23 cellular contexts compared by ENCODE assay signal in genomic region chr1:205276334-205277065, GRCh38. TPM values are rescaled to one million over a fixed set of nuclear protein-coding genes. Genes with fewer than 3 reads are reported as not detected.
DNase-seq lines count a peak whose midpoint lies in the region; ATAC-seq, FAIRE-seq and TF ChIP-seq lines count a peak whose summit lies in the region.
"Had no signal": no experiment of that assay in that cellular context is flagged by ENCODE, and none has a peak within 500 bp of the region (broad histone marks: within the 10 kb centered on the region; RNA-seq: fewer than 3 reads in every experiment).

No MANE protein-coding gene starts in this region.

- no peak for DNase-seq in A549 (ENCODE audit: low read depth in 1 of 2, low spot score in 1 of 2)
- DNase-seq in Panc1 (ENCODE audit: low read depth, low spot score) = no peak
- peak in 7 of 10 donors; percentile 36 to 70 (median 57) for DNase-seq in dorsolateral prefrontal cortex
- no peak for DNase-seq in naive B cell
- no peak for DNase-seq in cerebellar nuclear complex (lab: John Stamatoyannopoulos, UW)
- DNase-seq in stimulated activated CD4-positive, alpha-beta T cell treated with anti-CD3 and anti-CD28 coated beads, Interleukin-4, amount 100 ng/mL, for 1 hour = no peak
- no peak for DNase-seq in stimulated activated CD4-positive, alpha-beta T cell treated with anti-CD3 and anti-CD28 coated beads, Interleukin-4, amount 100 ng/mL, for 4 hours
- no peak for DNase-seq in HepG2 (ENCODE audit: low spot score)
- DNase-seq: activated CD4-positive, alpha-beta T cell treated with anti-CD3 and anti-CD28 coated beads for 4 hours; activated CD8-positive, alpha-beta memory T cell treated with anti-CD3 and anti-CD28 coated beads, Interleukin-2, amount 50 U/mL, for 4 hours; activated naive CD4-positive, alpha-beta T cell treated with Interleukin-2 at 50 U/mL for 16 hours; COR-L47; heart right ventricle; islet precursor cell; MM.1S; NCI-H1930; NCI-H510A; OCI-M1; SK-N-SH had no signal

- in situ Hi-C loops in Panc1 (cut with HindIII; ENCODE audit: low pct_unique_long_range_greater_than_20kb, low sequenced_read_pairs) = no loop called here
- in situ Hi-C loops in HepG2 (cut with HindIII; ENCODE audit: extremely low pct_ligation_motif_present, low pct_unique_long_range_greater_than_20kb) = no loop called here

- WGBS in A549 (ENCODE audit: missing lambda C conversion rate) = 88% methylated on average over 13 of the region's 13 CpGs
- 57% methylated on average over 7 of the region's 13 CpGs for WGBS in HepG2 (ENCODE audit: low lambda C conversion rate)

- TF ChIP-seq RAD21 in A549 (conservative IDR thresholded peaks at IDR 0.05 in 1 of 2, IDR thresholded peaks at IDR 0.05 in 1 of 2) (no peak), HepG2 (CRISPR knock-in tag; IDR thresholded peaks at IDR 0.05) (no peak)

- H3K27me3 Mint-ChIP-seq in naive B cell = no peaks in the 10 kb centered on the region

- H3K79me2 ChIP-seq in HepG2 (ENCODE audit: insufficient read depth, low read length) = no peaks in the 10 kb centered on the region

- POLR2A ChIA-PET in A549 (lab: Yijun Ruan, JAX) (interaction anchor here (1.2 to 4.4 kb wide), 3 partner anchors 25 to 45 kb away, joined by 3 to 19 read pairs (median 7); partner anchors contain the start of gene NUAK2), Panc1 (lab: Charles Lee) (no interaction called here), HepG2 (lab: Yijun Ruan, JAX) (interaction anchor here (1.1 to 3.3 kb wide), 3 partner anchors 8 to 44 kb away, joined by 3 to 32 read pairs (median 3); no protein-coding TSS in a partner anchor)

- H3K36me3 ChIP-seq in Panc1 (ENCODE audit: control insufficient read depth, insufficient read depth, low read length) (no peaks in the 10 kb centered on the region), HepG2 (replicated peaks in 1 of 2; ENCODE audit: control insufficient read depth in 1 of 2, insufficient read depth in 2 of 2, low read length in 2 of 2) (no peaks in the 10 kb centered on the region)
- H3K36me3 ChIP-seq: neutrophil had no signal

- TF ChIP-seq CTCF in A549 (IDR thresholded peaks at IDR 0.05) (no peak), Panc1 (IDR thresholded peaks at IDR 0.05) (no peak), dorsolateral prefrontal cortex (IDR thresholded peaks at IDR 0.05 in 54 of 56, conservative IDR thresholded peaks at IDR 0.05 in 2 of 56; ENCODE audit: low read depth in 1 of 56, partially characterized antibody in 56 of 56) (peak in 1 of 56 donors; percentile 10), HepG2 (CRISPR knock-in tag; IDR thresholded peaks at IDR 0.05) (no peak)

- H3K4me1 Mint-ChIP-seq in naive B cell = peaks cover 49 to 86% (median 71%) of the 10 kb centered on the region in 3 donors

- no peak for FAIRE-seq in A549 (lab: Jason Lieb, UNC)
- no peak for FAIRE-seq in HepG2 (lab: Jason Lieb, UNC)

- intact Hi-C loops in Panc1 (cut with micrococcal nuclease; ENCODE audit: unreplicated experiment) = no loop called here
- intact Hi-C loops in dorsolateral prefrontal cortex (cut with DNase I) = loop anchor here (5.0 to 10.0 kb wide), 2 partner anchors 211 to 248 kb away; no protein-coding TSS in a partner anchor
- intact Hi-C loops in HepG2 (cut with micrococcal nuclease; ENCODE audit: unreplicated experiment) = no loop called here

- no peaks in the 10 kb centered on the region for H4K20me1 ChIP-seq in HepG2 (ENCODE audit: insufficient read depth, low read length)

- H3K27me3 ChIP-seq in Panc1 (ENCODE audit: control insufficient read depth, insufficient read depth, low read length) (no peaks in the 10 kb centered on the region), dorsolateral prefrontal cortex (no peaks in the 10 kb centered on the region), HepG2 (ENCODE audit: control insufficient read depth in 1 of 2, insufficient read depth in 2 of 2, low read length in 2 of 2) (peaks cover 0 to 23% of the 10 kb centered on the region in 2 experiments; a peak in 2 of 5 replicates)
- H3K27me3 ChIP-seq: heart right ventricle, neutrophil had no signal

- H3K36me3 Mint-ChIP-seq in naive B cell = no peaks in the 10 kb centered on the region
- H3K36me3 Mint-ChIP-seq: mesothelial cell of epicardium had no signal

- no TSS peak for BruUV-seq in Panc1 (replicated peaks; lab: Mats Ljungman, UMichigan)
- no TSS peak for BruUV-seq in HepG2 (replicated peaks; lab: Mats Ljungman, UMichigan)

- H3K9me3 ChIP-seq in A549 (no peaks in the 10 kb centered on the region), Panc1 (ENCODE audit: control insufficient read depth, insufficient read depth, low read depth, low read length) (no peaks in the 10 kb centered on the region), HepG2 (ENCODE audit: low read length) (no peaks in the 10 kb centered on the region)
- H3K9me3 ChIP-seq: heart right ventricle, neutrophil, SK-N-SH had no signal

- TF ChIP-seq POLR2A in A549 (IDR thresholded peaks at IDR 0.05; ENCODE audit: low read length) = no peak
- no peak for TF ChIP-seq POLR2A in HepG2 (IDR thresholded peaks at IDR 0.05; ENCODE audit: insufficient read depth in 1 of 2, low read depth in 2 of 2, low read length in 2 of 2)

- H3K27ac ChIP-seq in A549 = peak overlapping the region; percentile 83 to 93
- H3K27ac ChIP-seq in Panc1 (ENCODE audit: low read length) = peak overlapping the region; percentile 40
- peak overlapping the region in 56 of 59 donors; percentile 4 to 100 (median 76) for H3K27ac ChIP-seq in dorsolateral prefrontal cortex
- H3K27ac ChIP-seq in HepG2 (ENCODE audit: extremely low read length, insufficient read depth, low read length) = no peak overlapping the region
- H3K27ac ChIP-seq: heart right ventricle, neutrophil had no signal

- H3K4me2 ChIP-seq in A549 (peak overlapping the region; percentile 17; the same call in 1 of the 3 replicates), HepG2 (ENCODE audit: low read depth, low read length) (no peak overlapping the region)
- H3K4me2 ChIP-seq: SK-N-SH had no signal

- peaks cover 0 to 4% (median 0%) of the 10 kb centered on the region in 7 donors for H3K9me3 Mint-ChIP-seq in naive B cell
- H3K9me3 Mint-ChIP-seq: dendritic cell treated with granulocyte-macrophage colony-stimulating factor and Interleukin-4, amounts not matched to agents 40 ng/mL and 50 ng/mL, for 4 days; mesothelial cell of epicardium had no signal

- H3K4me3 ChIP-seq in A549 = no peak overlapping the region
- H3K4me3 ChIP-seq in Panc1 (ENCODE audit: low read depth in 2 of 2, low read length in 2 of 2) = no peak overlapping the region
- H3K4me3 ChIP-seq in dorsolateral prefrontal cortex = no peak overlapping the region
- H3K4me3 ChIP-seq in HepG2 (replicated peaks in 1 of 3; ENCODE audit: insufficient read depth in 1 of 3, low read depth in 2 of 3, low read length in 3 of 3) = no peak overlapping the region
- H3K4me3 ChIP-seq: heart right ventricle had no signal

- peak overlapping the region in 6 of 8 donors; percentile 25 to 86 (median 54) for H3K4me3 Mint-ChIP-seq in naive B cell
- H3K4me3 Mint-ChIP-seq: dendritic cell treated with granulocyte-macrophage colony-stimulating factor and Interleukin-4, amounts not matched to agents 40 ng/mL and 50 ng/mL, for 4 days; mesothelial cell of epicardium had no signal

- TF ChIP-seq EP300 in A549 (IDR thresholded peaks at IDR 0.05) = no peak
- TF ChIP-seq EP300 in HepG2 (IDR thresholded peaks at IDR 0.05; ENCODE audit: low read depth in 2 of 2, low read length in 2 of 2) = no peak
- TF ChIP-seq EP300 in HepG2 (CRISPR knock-in tag; IDR thresholded peaks at IDR 0.05; ENCODE audit: borderline replicate concordance) = no peak

- no peak overlapping the region for H3K9ac ChIP-seq in HepG2 (ENCODE audit: insufficient read depth, low read depth, low read length)
- H3K9ac ChIP-seq: SK-N-SH had no signal

- no peak overlapping the region for H2AFZ ChIP-seq in HepG2 (ENCODE audit: low read length)

- peak overlapping the region; percentile 39 to 97 (median 82) for H3K27ac Mint-ChIP-seq in naive B cell
- H3K27ac Mint-ChIP-seq: dendritic cell treated with granulocyte-macrophage colony-stimulating factor and Interleukin-4, amounts not matched to agents 40 ng/mL and 50 ng/mL, for 4 days; mesothelial cell of epicardium had no signal

- ATAC-seq in A549 (no peak), Panc1 (no peak), naive B cell (ENCODE audit: low read depth in 2 of 2) (no peak), HepG2 (no peak)
- ATAC-seq: heart right ventricle, sciatic nerve had no signal

- H3K4me1 ChIP-seq in A549 (peaks cover 60% of the 10 kb centered on the region), Panc1 (ENCODE audit: control insufficient read depth, insufficient read depth, low read length) (peaks cover 21% of the 10 kb centered on the region), HepG2 (ENCODE audit: insufficient read depth, low read length) (peaks cover 21% of the 10 kb centered on the region)

- CTCF ChIA-PET in A549 (lab: Yijun Ruan, JAX) (interaction anchor here (1.3 to 89.2 kb wide), 8 partner anchors 10 to 252 kb away, joined by 3 to 3627 read pairs (median 6); partner anchors contain the start of genes KLHDC8A, NUAK2 and TMCC2), Panc1 (lab: Charles Lee) (interaction anchor here (0.5 to 1.7 kb wide), 2 partner anchors 19 to 48 kb away, joined by 3 to 7 read pairs; no protein-coding TSS in a partner anchor), HepG2 (lab: Yijun Ruan, JAX; ENCODE audit: low intra/inter-chr PET ratio, low total read pairs) (no interaction called here)

RNA-seq across cellular contexts. Expression of gene NUAK2, which starts 45.0 kb away (rescaled TPM):
- polyA plus RNA-seq in A549 (2011; rRNA removed) (22.6 and 29.7 TPM in 2 replicates), A549 (2017; fragmentation: RNase III; extraction: RNeasy Plus Mini Kit Qiagen cat#74134 plus additional on column Dnase treatment) (37.8 to 40.9 TPM (median 38.8 TPM) in 3 replicates), naive B cell (ENCODE audit: low read depth in 6 of 6) (100 to 1,000 TPM; 103 to 166 (median 113) TPM), HepG2 (2011; rRNA removed) (0.68 and 0.75 TPM in 2 replicates)
- polyA plus RNA-seq in A549 (2012; cell fraction: cytosol; rRNA removed) = 31.1 and 44.6 TPM in 2 replicates
- 58.5 and 70.7 TPM in 2 replicates for polyA plus RNA-seq in A549 (2012; cell fraction: nucleus; rRNA removed)
- 34.3 and 54.4 TPM in 2 replicates for polyA minus RNA-seq in A549 (2011; rRNA and poly(A)+ RNA removed)
- total RNA-seq in Panc1 (2021; ENCODE audit: unreplicated experiment) (17.4 TPM), dorsolateral prefrontal cortex (1 to 10 TPM in 102 of 120 experiments, under 1 TPM in 18; 0.55 to 5.2 (median 1.7) TPM), HepG2 (2016; rRNA removed; fragmentation: Illumina TruSeq; extraction: Trizol) (1.1 and 1.2 TPM in 2 replicates)
- 8.8 TPM for polyA plus RNA-seq in Panc1 (2012; ENCODE audit: insufficient read length)
- 0.10 and 0.18 TPM in 2 replicates for total RNA-seq in HepG2 (2016; cell fraction: cytosol; rRNA removed; fragmentation: Illumina TruSeq; extraction: Trizol; ENCODE audit: low read depth)
- total RNA-seq in HepG2 (2016; cell fraction: insoluble cytoplasmic fraction; rRNA removed; fragmentation: Illumina TruSeq; extraction: Trizol) = 0.79 and 1.1 TPM in 2 replicates
- 0.65 and 0.71 TPM in 2 replicates for total RNA-seq in HepG2 (2016; cell fraction: membrane; rRNA removed; fragmentation: Illumina TruSeq; extraction: Trizol)
- 1.5 and 1.6 TPM in 2 replicates for total RNA-seq in HepG2 (2016; cell fraction: nucleus; rRNA removed; fragmentation: Illumina TruSeq; extraction: Trizol)
- polyA plus RNA-seq in HepG2 (2011; cell fraction: cytosol; rRNA removed) = 0.47 and 0.54 TPM in 2 replicates
- 1.2 TPM in 2 replicates for polyA plus RNA-seq in HepG2 (2011; cell fraction: nucleus; rRNA removed)
- polyA plus RNA-seq in HepG2 (2012) = 0.35 and 0.38 TPM in 2 replicates
- 0.17 and 0.19 TPM in 2 replicates for polyA plus RNA-seq in HepG2 (2016; cell fraction: cytosol; fragmentation: Illumina TruSeq; extraction: Trizol; ENCODE audit: low read depth)
- polyA plus RNA-seq in HepG2 (2016; cell fraction: insoluble cytoplasmic fraction; fragmentation: Illumina TruSeq; extraction: Trizol; ENCODE audit: low read depth) = 0.99 and 1.4 TPM in 2 replicates
- 0.41 and 0.78 TPM in 2 replicates for polyA plus RNA-seq in HepG2 (2016; cell fraction: membrane; fragmentation: Illumina TruSeq; extraction: Trizol; ENCODE audit: low read depth)
- polyA plus RNA-seq in HepG2 (2016; cell fraction: nucleus; fragmentation: Illumina TruSeq; extraction: Trizol; ENCODE audit: insufficient read depth, low read depth) = 2.5 and 3.1 TPM in 2 replicates
- 1.7 and 4.8 TPM in 2 replicates for polyA minus RNA-seq in HepG2 (2011; rRNA and poly(A)+ RNA removed; ENCODE audit: low replicate concordance)
- 0.89 and 1.3 TPM in 2 replicates for polyA minus RNA-seq in HepG2 (2011; cell fraction: cytosol; rRNA and poly(A)+ RNA removed)
- polyA minus RNA-seq in HepG2 (2011; cell fraction: nucleus; rRNA and poly(A)+ RNA removed) = 1.2 and 1.7 TPM in 2 replicates

RNA-seq across cellular contexts. Expression of gene TMCC2, which starts 48.8 kb away (rescaled TPM):
- polyA plus RNA-seq in A549 (2011; rRNA removed) (1.6 and 1.7 TPM in 2 replicates), A549 (2017; fragmentation: RNase III; extraction: RNeasy Plus Mini Kit Qiagen cat#74134 plus additional on column Dnase treatment) (2.9 to 3.7 TPM (median 3.2 TPM) in 3 replicates), naive B cell (ENCODE audit: low read depth in 6 of 6) (under 1 TPM in 5 of 6 donors, not detected in 1; 0.12 to 0.77 (median 0.50) TPM), HepG2 (2011; rRNA removed) (0.12 and 0.26 TPM in 2 replicates)
- 3.3 and 3.8 TPM in 2 replicates for polyA plus RNA-seq in A549 (2012; cell fraction: cytosol; rRNA removed)
- polyA plus RNA-seq in A549 (2012; cell fraction: nucleus; rRNA removed) = 4.6 and 5.4 TPM in 2 replicates
- polyA minus RNA-seq in A549 (2011; rRNA and poly(A)+ RNA removed) = 2.6 and 3.4 TPM in 2 replicates
- total RNA-seq in Panc1 (2021; ENCODE audit: unreplicated experiment) (3.1 TPM), dorsolateral prefrontal cortex (100 to 1,000 TPM in 42 of 120 experiments, 10 to 100 TPM in 78; 52.9 to 143 (median 93.9) TPM), HepG2 (2016; rRNA removed; fragmentation: Illumina TruSeq; extraction: Trizol) (0.21 and 0.24 TPM in 2 replicates)
- 4.6 TPM for polyA plus RNA-seq in Panc1 (2012; ENCODE audit: insufficient read length)
- 0.35 and 0.71 TPM in 2 replicates for total RNA-seq in HepG2 (2016; cell fraction: cytosol; rRNA removed; fragmentation: Illumina TruSeq; extraction: Trizol; ENCODE audit: low read depth)
- 0.13 and 0.22 TPM in 2 replicates for total RNA-seq in HepG2 (2016; cell fraction: insoluble cytoplasmic fraction; rRNA removed; fragmentation: Illumina TruSeq; extraction: Trizol)
- 0.19 and 0.24 TPM in 2 replicates for total RNA-seq in HepG2 (2016; cell fraction: membrane; rRNA removed; fragmentation: Illumina TruSeq; extraction: Trizol)
- total RNA-seq in HepG2 (2016; cell fraction: nucleus; rRNA removed; fragmentation: Illumina TruSeq; extraction: Trizol) = 0.28 and 0.37 TPM in 2 replicates
- polyA plus RNA-seq in HepG2 (2011; cell fraction: cytosol; rRNA removed) = 0.09 and 0.12 TPM in 2 replicates
- 0.23 and 0.36 TPM in 2 replicates for polyA plus RNA-seq in HepG2 (2011; cell fraction: nucleus; rRNA removed)
- 0.07 and 0.23 TPM in 2 replicates for polyA plus RNA-seq in HepG2 (2012)
- 0.05 and 0.09 TPM in 2 replicates for polyA plus RNA-seq in HepG2 (2016; cell fraction: cytosol; fragmentation: Illumina TruSeq; extraction: Trizol; ENCODE audit: low read depth)
- polyA plus RNA-seq in HepG2 (2016; cell fraction: insoluble cytoplasmic fraction; fragmentation: Illumina TruSeq; extraction: Trizol; ENCODE audit: low read depth) = 0.11 and 0.27 TPM in 2 replicates
- 0.16 and 0.31 TPM in 2 replicates for polyA plus RNA-seq in HepG2 (2016; cell fraction: membrane; fragmentation: Illumina TruSeq; extraction: Trizol; ENCODE audit: low read depth)
- 0.20 and 0.56 TPM in 2 replicates for polyA plus RNA-seq in HepG2 (2016; cell fraction: nucleus; fragmentation: Illumina TruSeq; extraction: Trizol; ENCODE audit: insufficient read depth, low read depth)
- polyA minus RNA-seq in HepG2 (2011; rRNA and poly(A)+ RNA removed; ENCODE audit: low replicate concordance) = 0.78 and 3.1 TPM in 2 replicates
- not detected in 2 replicates for polyA minus RNA-seq in HepG2 (2011; cell fraction: cytosol; rRNA and poly(A)+ RNA removed)
- 0.26 TPM in 1 of 2 replicates, not detected in the other for polyA minus RNA-seq in HepG2 (2011; cell fraction: nucleus; rRNA and poly(A)+ RNA removed)

Comparison
In these comparisons a context has a peak if more than half of its experiments do, and no peak if none do; other contexts are left out.
1. DNase-seq: peak in dorsolateral prefrontal cortex (7 of 10); none in A549 (0 of 2), Panc1 (single experiment), naive B cell (single experiment), cerebellar nuclear complex (0 of 2), stimulated activated CD4-positive, alpha-beta T cell treated with anti-CD3 and anti-CD28 coated beads, Interleukin-4, amount 100 ng/mL, for 1 hour (single experiment), stimulated activated CD4-positive, alpha-beta T cell treated with anti-CD3 and anti-CD28 coated beads, Interleukin-4, amount 100 ng/mL, for 4 hours (0 of 2) and HepG2 (single experiment).
2. RNA of gene TMCC2, which starts 48.8 kb away (total RNA-seq): 52.9 to 143 TPM in dorsolateral prefrontal cortex; 3.1 TPM in Panc1 (single experiment) and 0.13 to 0.71 TPM in HepG2; every median in the first group is over 10 times any median in the second.
3. intact Hi-C loops: an anchor here in dorsolateral prefrontal cortex (5.0 to 10.0 kb wide); none called in Panc1 and HepG2.